Comparison of ENCODE assay signal across 1 cellular context in the genomic region with DNA sequence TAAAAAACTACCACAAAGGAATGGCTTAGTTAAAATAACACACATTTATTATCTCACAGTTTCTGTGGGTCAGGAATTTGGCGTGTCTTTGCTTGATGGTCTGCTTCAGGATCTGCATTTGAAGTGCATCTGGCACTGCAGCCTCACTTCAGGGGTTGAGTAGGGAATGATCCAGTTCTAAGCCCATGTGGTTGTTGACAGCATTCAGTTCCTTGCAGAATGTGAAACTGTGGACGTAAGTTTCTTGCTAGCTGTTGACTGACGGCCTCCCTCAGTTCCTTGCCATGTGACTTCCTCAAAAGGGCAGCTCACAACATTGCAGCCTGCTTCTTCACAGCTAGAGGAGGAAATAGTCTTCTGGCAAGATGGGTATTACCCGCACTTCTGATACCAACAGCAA.
TF ChIP-seq lines count a peak whose summit lies in the region.

No MANE protein-coding gene starts in this region.

TF ChIP-seq in GM23338, 12 proteins besides CTCF, POLR2A, EP300 and RAD21 (continued from another document):
- TF ChIP-seq, protein P1, sequence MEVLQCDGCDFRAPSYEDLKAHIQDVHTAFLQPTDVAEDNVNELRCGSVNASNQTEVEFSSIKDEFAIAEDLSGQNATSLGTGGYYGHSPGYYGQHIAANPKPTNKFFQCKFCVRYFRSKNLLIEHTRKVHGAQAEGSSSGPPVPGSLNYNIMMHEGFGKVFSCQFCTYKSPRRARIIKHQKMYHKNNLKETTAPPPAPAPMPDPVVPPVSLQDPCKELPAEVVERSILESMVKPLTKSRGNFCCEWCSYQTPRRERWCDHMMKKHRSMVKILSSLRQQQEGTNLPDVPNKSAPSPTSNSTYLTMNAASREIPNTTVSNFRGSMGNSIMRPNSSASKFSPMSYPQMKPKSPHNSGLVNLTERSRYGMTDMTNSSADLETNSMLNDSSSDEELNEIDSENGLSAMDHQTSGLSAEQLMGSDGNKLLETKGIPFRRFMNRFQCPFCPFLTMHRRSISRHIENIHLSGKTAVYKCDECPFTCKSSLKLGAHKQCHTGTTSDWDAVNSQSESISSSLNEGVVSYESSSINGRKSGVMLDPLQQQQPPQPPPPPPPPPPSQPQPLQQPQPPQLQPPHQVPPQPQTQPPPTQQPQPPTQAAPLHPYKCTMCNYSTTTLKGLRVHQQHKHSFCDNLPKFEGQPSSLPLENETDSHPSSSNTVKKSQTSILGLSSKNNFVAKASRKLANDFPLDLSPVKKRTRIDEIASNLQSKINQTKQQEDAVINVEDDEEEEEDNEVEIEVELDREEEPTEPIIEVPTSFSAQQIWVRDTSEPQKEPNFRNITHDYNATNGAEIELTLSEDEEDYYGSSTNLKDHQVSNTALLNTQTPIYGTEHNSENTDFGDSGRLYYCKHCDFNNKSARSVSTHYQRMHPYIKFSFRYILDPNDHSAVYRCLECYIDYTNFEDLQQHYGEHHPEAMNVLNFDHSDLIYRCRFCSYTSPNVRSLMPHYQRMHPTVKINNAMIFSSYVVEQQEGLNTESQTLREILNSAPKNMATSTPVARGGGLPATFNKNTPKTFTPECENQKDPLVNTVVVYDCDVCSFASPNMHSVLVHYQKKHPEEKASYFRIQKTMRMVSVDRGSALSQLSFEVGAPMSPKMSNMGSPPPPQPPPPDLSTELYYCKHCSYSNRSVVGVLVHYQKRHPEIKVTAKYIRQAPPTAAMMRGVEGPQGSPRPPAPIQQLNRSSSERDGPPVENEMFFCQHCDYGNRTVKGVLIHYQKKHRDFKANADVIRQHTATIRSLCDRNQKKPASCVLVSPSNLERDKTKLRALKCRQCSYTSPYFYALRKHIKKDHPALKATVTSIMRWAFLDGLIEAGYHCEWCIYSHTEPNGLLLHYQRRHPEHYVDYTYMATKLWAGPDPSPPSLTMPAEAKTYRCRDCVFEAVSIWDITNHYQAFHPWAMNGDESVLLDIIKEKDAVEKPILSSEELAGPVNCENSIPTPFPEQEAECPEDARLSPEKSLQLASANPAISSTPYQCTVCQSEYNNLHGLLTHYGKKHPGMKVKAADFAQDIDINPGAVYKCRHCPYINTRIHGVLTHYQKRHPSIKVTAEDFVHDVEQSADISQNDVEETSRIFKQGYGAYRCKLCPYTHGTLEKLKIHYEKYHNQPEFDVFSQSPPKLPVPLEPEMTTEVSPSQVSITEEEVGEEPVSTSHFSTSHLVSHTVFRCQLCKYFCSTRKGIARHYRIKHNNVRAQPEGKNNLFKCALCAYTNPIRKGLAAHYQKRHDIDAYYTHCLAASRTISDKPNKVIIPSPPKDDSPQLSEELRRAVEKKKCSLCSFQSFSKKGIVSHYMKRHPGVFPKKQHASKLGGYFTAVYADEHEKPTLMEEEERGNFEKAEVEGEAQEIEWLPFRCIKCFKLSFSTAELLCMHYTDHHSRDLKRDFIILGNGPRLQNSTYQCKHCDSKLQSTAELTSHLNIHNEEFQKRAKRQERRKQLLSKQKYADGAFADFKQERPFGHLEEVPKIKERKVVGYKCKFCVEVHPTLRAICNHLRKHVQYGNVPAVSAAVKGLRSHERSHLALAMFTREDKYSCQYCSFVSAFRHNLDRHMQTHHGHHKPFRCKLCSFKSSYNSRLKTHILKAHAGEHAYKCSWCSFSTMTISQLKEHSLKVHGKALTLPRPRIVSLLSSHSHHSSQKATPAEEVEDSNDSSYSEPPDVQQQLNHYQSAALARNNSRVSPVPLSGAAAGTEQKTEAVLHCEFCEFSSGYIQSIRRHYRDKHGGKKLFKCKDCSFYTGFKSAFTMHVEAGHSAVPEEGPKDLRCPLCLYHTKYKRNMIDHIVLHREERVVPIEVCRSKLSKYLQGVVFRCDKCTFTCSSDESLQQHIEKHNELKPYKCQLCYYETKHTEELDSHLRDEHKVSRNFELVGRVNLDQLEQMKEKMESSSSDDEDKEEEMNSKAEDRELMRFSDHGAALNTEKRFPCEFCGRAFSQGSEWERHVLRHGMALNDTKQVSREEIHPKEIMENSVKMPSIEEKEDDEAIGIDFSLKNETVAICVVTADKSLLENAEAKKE (CRISPR knock-in tag; IDR thresholded peaks at IDR 0.05) = no peak
- TF ChIP-seq JUNB (IDR thresholded peaks at IDR 0.05; ENCODE audit: unreplicated experiment) = no peak
- no peak for TF ChIP-seq ZNF331 (CRISPR knock-in tag; IDR thresholded peaks at IDR 0.05; ENCODE audit: low read depth)
- no peak for TF ChIP-seq STAT1 (IDR thresholded peaks at IDR 0.05; ENCODE audit: unreplicated experiment)
